Comparison of ENCODE assay signal across 1 cellular context in the genomic region with DNA sequence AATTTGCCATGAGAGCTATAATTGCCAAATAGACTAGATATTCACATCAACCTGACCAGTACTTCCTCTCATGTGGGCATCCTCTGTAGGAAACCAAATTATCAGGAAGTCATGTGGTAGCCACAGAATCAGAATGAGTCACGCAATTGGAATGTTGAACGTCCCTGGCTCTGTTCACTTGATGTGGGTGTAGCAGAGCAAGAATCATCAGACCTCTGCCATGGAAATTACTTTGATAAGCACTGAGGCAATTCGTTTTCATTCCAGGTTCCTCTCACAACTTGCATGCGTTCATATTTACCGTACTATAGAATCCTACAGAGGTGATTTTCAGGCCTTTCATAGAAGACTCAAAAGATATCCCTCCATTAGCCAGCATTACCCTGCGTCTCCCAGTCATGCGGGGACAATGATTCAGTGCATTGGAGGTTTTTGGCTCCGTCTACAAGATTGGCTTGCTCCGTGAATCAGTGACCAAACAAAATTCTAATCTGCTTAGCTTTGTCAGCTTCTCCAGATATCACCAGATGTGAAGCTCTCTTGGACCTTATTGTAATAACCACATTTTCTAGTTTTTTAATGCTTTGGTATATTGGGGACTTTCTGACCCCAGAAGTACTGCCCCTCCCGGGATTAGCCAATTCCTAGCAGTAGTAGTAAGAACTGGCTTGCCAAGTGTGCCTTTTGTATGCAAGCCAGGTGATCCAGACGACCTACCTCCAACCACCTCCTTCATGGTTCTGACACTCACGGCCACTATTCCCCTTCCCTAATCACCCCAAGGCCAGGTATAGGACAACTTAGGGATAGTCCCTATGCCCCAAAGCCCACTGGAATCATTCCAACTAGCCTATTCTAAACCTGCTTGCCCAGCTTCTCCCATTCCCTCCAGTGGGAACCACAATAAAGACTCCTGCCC.
TF ChIP-seq lines count a peak whose summit lies in the region.

No MANE protein-coding gene starts in this region.

TF ChIP-seq in HCT116, 20 proteins besides CTCF, POLR2A, EP300 and RAD21 (continued from another document):
- TF ChIP-seq FOSL1 (IDR thresholded peaks at IDR 0.05; ENCODE audit: low read depth), result peak; percentile 93
- TF ChIP-seq EZH2 (IDR thresholded peaks at IDR 0.05), result no peak
- TF ChIP-seq ZFX (IDR thresholded peaks at IDR 0.05), result no peak
- TF ChIP-seq JUND (IDR thresholded peaks at IDR 0.05), result peak; percentile 94
- peak; percentile 41; the same call in 1 of the 2 replicates for TF ChIP-seq POLR2AphosphoS5 (IDR thresholded peaks at IDR 0.05; ENCODE audit: low read depth, low read length)
- no peak for TF ChIP-seq EZH2phosphoT487 (IDR thresholded peaks at IDR 0.05; ENCODE audit: borderline replicate concordance)
- TF ChIP-seq, protein P1, sequence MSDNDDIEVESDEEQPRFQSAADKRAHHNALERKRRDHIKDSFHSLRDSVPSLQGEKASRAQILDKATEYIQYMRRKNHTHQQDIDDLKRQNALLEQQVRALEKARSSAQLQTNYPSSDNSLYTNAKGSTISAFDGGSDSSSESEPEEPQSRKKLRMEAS (IDR thresholded peaks at IDR 0.05), result peak; percentile 26; the same call in 1 of the 2 replicates
- TF ChIP-seq SIN3A (IDR thresholded peaks at IDR 0.05; ENCODE audit: low read depth), result peak; percentile 61; the same call in 1 of the 2 replicates
- peak; percentile 44; the same call in 1 of the 2 replicates for TF ChIP-seq SRF (IDR thresholded peaks at IDR 0.05; ENCODE audit: low read depth)
- TF ChIP-seq REST (IDR thresholded peaks at IDR 0.05; ENCODE audit: low read depth), result no peak
- peak; percentile 64 for TF ChIP-seq SP1 (IDR thresholded peaks at IDR 0.05; ENCODE audit: low read depth)
- TF ChIP-seq, protein P2, sequence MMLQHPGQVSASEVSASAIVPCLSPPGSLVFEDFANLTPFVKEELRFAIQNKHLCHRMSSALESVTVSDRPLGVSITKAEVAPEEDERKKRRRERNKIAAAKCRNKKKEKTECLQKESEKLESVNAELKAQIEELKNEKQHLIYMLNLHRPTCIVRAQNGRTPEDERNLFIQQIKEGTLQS (IDR thresholded peaks at IDR 0.05), result 0 out of 2 replicates have a peak, but pooled peaks have one; percentile 47
- TF ChIP-seq ZNF274 (IDR thresholded peaks at IDR 0.05; ENCODE audit: low read depth, low read length), result no peak
- peak; percentile 81 for TF ChIP-seq CBX3 (IDR thresholded peaks at IDR 0.05; ENCODE audit: low read depth)
- TF ChIP-seq TCF7L2 (IDR thresholded peaks at IDR 0.05; ENCODE audit: borderline replicate concordance, extremely low read depth, insufficient read depth, insufficient read length), result peak; percentile 54
